Comparison of ENCODE assay signal across 8 cellular contexts in the genomic region with DNA sequence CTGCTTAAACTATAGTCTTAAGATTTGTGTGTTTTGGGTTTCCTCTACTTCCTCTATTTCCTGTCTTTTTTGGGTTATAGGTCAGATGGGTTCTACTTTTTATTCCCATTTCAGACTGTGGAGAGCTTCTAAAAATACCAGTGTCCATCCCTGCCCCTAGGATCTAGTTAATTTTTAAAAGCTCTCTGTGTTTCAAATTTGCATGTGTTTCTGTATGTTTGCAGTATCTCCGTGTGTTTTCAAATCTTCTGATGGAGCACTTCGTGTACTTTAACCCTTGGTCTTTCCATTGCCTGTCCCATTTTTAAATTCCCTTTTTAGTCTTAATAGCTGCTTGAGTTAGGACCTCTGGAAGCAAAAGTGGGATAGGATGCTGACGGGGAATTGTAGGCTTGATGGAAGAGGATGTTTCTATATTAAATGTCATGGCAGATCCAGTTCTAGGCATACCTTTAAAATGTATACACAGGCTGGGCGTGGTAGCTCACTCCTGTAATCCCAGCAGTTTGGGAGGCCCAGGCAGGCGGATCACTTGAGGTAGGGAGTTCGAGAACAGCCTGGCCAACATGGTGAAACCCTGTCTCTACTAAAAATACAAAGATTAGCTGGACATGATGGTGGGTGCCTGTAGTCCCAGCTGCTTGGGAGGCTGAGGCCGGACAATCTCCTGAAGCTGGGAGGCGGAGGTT. TPM values are rescaled to one million over a fixed set of nuclear protein-coding genes. Genes with fewer than 3 reads are reported as not detected.
A peak's percentile ranks its signal among the peaks of the same experiment; 100 is the strongest.
DNase-seq lines count a peak whose midpoint lies in the region; ATAC-seq and TF ChIP-seq lines count a peak whose summit lies in the region.

No MANE protein-coding gene starts in this region.

- peak overlapping the region; percentile 96 for H3K4me3 Mint-ChIP-seq in CD4-positive, alpha-beta T cell

- H3K79me2 ChIP-seq in OCI-LY7 (ENCODE audit: insufficient read depth, low read depth, low read length) (peaks cover 97% of the 10 kb centered on the region), parathyroid adenoma (peaks cover 66% of the 10 kb centered on the region)

- H3K9me3 Mint-ChIP-seq in CD4-positive, alpha-beta T cell, result no peaks in the 10 kb centered on the region

- H3K4me2 ChIP-seq in OCI-LY7 (ENCODE audit: low read length), result peak overlapping the region; percentile 89
- peak overlapping the region; percentile 77 for H3K4me2 ChIP-seq in parathyroid adenoma (ENCODE audit: low read length)

- no peak for DNase-seq in CD4-positive, alpha-beta T cell
- no peak for DNase-seq in OCI-LY7 (ENCODE audit: low spot score)
- no peak for DNase-seq in NCI-H2196 (lab: John Stamatoyannopoulos, UW; ENCODE audit: unreplicated experiment)
- DNase-seq in NCI-H774 (lab: John Stamatoyannopoulos, UW), result no peak
- DNase-seq in HPDE6-E6E7 (ENCODE audit: extremely low spot score), result no peak
- no peak for DNase-seq in EL

- no peaks in the 10 kb centered on the region for H3K27me3 Mint-ChIP-seq in CD4-positive, alpha-beta T cell

- H3K27ac ChIP-seq in CD4-positive, alpha-beta T cell (ENCODE audit: low read depth, low read length), result peak overlapping the region; percentile 97
- H3K27ac ChIP-seq in OCI-LY7 (ENCODE audit: low read depth, low read length, poor library complexity, severe bottlenecking) (peak overlapping the region; percentile 94), parathyroid adenoma (peak overlapping the region; percentile 98)

- peaks cover 83% of the 10 kb centered on the region for H3K36me3 Mint-ChIP-seq in CD4-positive, alpha-beta T cell (ENCODE audit: low read depth)

- no peaks in the 10 kb centered on the region for H3K9me2 ChIP-seq in OCI-LY7 (ENCODE audit: insufficient read depth, low read length)

- H4K20me1 ChIP-seq in OCI-LY7 (ENCODE audit: insufficient read depth, low read length), result peaks cover 32% of the 10 kb centered on the region; the same call in 1 of the 2 replicates

- H3K27me3 ChIP-seq in CD4-positive, alpha-beta T cell (ENCODE audit: control insufficient read depth, insufficient read depth, low read length), result no peaks in the 10 kb centered on the region
- H3K27me3 ChIP-seq in endocrine pancreas (ENCODE audit: control insufficient read depth, insufficient read depth, low read length), result no peaks in the 10 kb centered on the region
- no peaks in the 10 kb centered on the region for H3K27me3 ChIP-seq in parathyroid adenoma (ENCODE audit: control insufficient read depth, insufficient read depth, low read length)

- H3K9ac ChIP-seq in endocrine pancreas (ENCODE audit: control insufficient read depth, insufficient read depth, low read length) (peak overlapping the region; percentile 65), parathyroid adenoma (no peak overlapping the region)

- H3K9me3 ChIP-seq in CD4-positive, alpha-beta T cell (ENCODE audit: control insufficient read depth, low read length), result no peaks in the 10 kb centered on the region
- H3K9me3 ChIP-seq in OCI-LY7 (ENCODE audit: low read length), result no peaks in the 10 kb centered on the region
- H3K9me3 ChIP-seq in endocrine pancreas (ENCODE audit: control insufficient read depth, low read length), result no peaks in the 10 kb centered on the region
- no peaks in the 10 kb centered on the region for H3K9me3 ChIP-seq in parathyroid adenoma (ENCODE audit: control insufficient read depth, low read length)

- peaks cover 80% of the 10 kb centered on the region for H3K36me3 ChIP-seq in OCI-LY7 (ENCODE audit: insufficient read depth, low read length)
- no peaks in the 10 kb centered on the region for H3K36me3 ChIP-seq in endocrine pancreas (ENCODE audit: control insufficient read depth, insufficient read depth, low read length)
- H3K36me3 ChIP-seq in parathyroid adenoma (ENCODE audit: control insufficient read depth, insufficient read depth, low read length), result no peaks in the 10 kb centered on the region

- intact Hi-C loops in CD4-positive, alpha-beta T cell (cut with DNase I, micrococcal nuclease), result no loop called here
- intact Hi-C loops in OCI-LY7 (cut with micrococcal nuclease; ENCODE audit: unreplicated experiment), result loop anchor here (5.0 kb wide), 1 partner anchor 1056 kb away; a partner anchor contains a TSS

- POLR2A ChIA-PET in CD4-positive, alpha-beta T cell (lab: Charles Lee), result interaction anchor here (0.8 to 11.6 kb wide), 11 partner anchors 8 to 112 kb away, joined by 3 to 1007 read pairs (median 22); a partner anchor contains a TSS
- POLR2A ChIA-PET in OCI-LY7 (lab: Charles Lee), result interaction anchor here (0.6 to 10.3 kb wide), 16 partner anchors 8 to 103 kb away, joined by 3 to 121 read pairs (median 7); no protein-coding TSS in a partner anchor

- peak overlapping the region; percentile 99 for H3K27ac Mint-ChIP-seq in CD4-positive, alpha-beta T cell

- CTCF ChIA-PET in CD4-positive, alpha-beta T cell (lab: Charles Lee), result interaction anchor here (1.3 to 7.4 kb wide), 5 partner anchors 8 to 112 kb away, joined by 3 to 59 read pairs (median 15); no protein-coding TSS in a partner anchor
- CTCF ChIA-PET in OCI-LY7 (lab: Charles Lee; ENCODE audit: unreplicated experiment), result interaction anchor here (0.6 to 0.8 kb wide), 2 partner anchors 9 to 76 kb away, joined by 3 to 5 read pairs; no protein-coding TSS in a partner anchor

- H3K4me3 ChIP-seq in OCI-LY7 (ENCODE audit: low read depth, low read length, poor library complexity, severe bottlenecking) (peak overlapping the region; percentile 92), endocrine pancreas (ENCODE audit: control insufficient read depth, insufficient read depth, low read length) (peak overlapping the region; percentile 66), parathyroid adenoma (ENCODE audit: low read depth, low read length) (peak overlapping the region; percentile 1)

- no peak for TF ChIP-seq CTCF in CD4-positive, alpha-beta T cell (IDR thresholded peaks at IDR 0.05)
- no peak for TF ChIP-seq CTCF in OCI-LY7 (conservative IDR thresholded peaks at IDR 0.05; ENCODE audit: low read length)
- TF ChIP-seq CTCF in parathyroid adenoma (IDR thresholded peaks at IDR 0.05), result no peak

- H2AFZ ChIP-seq in OCI-LY7 (ENCODE audit: low read length) (no peak overlapping the region), parathyroid adenoma (no peak overlapping the region)

- H3K4me1 Mint-ChIP-seq in CD4-positive, alpha-beta T cell (ENCODE audit: low read depth), result peaks cover 94% of the 10 kb centered on the region

- no TSS peak for BruUV-seq in OCI-LY7 (replicated peaks; lab: Mats Ljungman, UMichigan)

- no peak for ATAC-seq in CD4-positive, alpha-beta T cell (ENCODE audit: poor library complexity)

- H3K4me1 ChIP-seq in OCI-LY7 (ENCODE audit: insufficient read depth, low read length, poor library complexity, severe bottlenecking), result peaks cover 66% of the 10 kb centered on the region
- H3K4me1 ChIP-seq in endocrine pancreas (ENCODE audit: control insufficient read depth, insufficient read depth, low read length), result peaks cover 28% of the 10 kb centered on the region
- H3K4me1 ChIP-seq in parathyroid adenoma, result peaks cover 36% of the 10 kb centered on the region

RNA-seq across cellular contexts. Expression of a gene that starts 8.4 kb away (rescaled TPM):
- 100 to 1,000 TPM; 615 to 660 TPM for total RNA-seq in CD4-positive, alpha-beta T cell
- total RNA-seq in OCI-LY7 (2014; rRNA removed; shearing (Covaris generic)), result 133 and 169 TPM in 2 replicates
- total RNA-seq in OCI-LY7 (2022), result 213 and 259 TPM in 2 replicates

Comparison
In these comparisons a context has a peak if more than half of its experiments do, and no peak if none do; other contexts are left out.
1. H3K4me3 ChIP-seq: peak in every context shown above with its lines; median percentile 92 in OCI-LY7; 66 in endocrine pancreas; 1 in parathyroid adenoma.